ENCODE assay signal across 2 cellular contexts in the genomic region with DNA sequence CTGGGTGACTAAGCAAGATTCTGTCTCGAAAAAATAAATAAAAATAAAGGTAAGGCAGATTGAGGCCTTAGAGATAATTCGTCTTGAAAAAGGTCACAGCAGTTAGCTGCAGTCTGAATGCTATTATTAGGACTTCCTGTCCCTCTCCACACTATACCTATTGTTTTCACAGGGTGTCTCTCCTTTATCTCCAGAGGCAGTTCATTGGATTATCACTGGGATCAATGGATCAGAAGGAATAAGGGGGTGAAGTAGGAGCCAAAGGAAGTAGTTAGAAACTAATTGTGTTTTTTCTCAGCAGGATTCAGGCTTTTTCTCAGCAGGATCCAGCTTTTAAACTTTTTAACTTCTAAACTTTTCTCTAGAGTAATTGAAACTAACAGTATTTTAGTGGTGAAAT.
TF ChIP-seq lines count a peak whose summit lies in the region.

No MANE protein-coding gene starts in this region.

TF ChIP-seq in GM12878, 131 proteins besides CTCF, POLR2A, EP300 and RAD21 (continued from another document):
- no peak for TF ChIP-seq MYB (IDR thresholded peaks at IDR 0.05; ENCODE audit: borderline replicate concordance, low read depth, low read length)
TF ChIP-seq in GM12878: peak in this region for 0.

TF ChIP-seq in WTC11, 78 proteins besides CTCF, POLR2A, EP300 and RAD21:
- TF ChIP-seq, protein P1, sequence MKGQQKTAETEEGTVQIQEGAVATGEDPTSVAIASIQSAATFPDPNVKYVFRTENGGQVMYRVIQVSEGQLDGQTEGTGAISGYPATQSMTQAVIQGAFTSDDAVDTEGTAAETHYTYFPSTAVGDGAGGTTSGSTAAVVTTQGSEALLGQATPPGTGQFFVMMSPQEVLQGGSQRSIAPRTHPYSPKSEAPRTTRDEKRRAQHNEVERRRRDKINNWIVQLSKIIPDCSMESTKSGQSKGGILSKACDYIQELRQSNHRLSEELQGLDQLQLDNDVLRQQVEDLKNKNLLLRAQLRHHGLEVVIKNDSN (CRISPR knock-in tag; IDR thresholded peaks at IDR 0.05), result no peak
- TF ChIP-seq ZNF121 (CRISPR knock-in tag; IDR thresholded peaks at IDR 0.05) (no peak), ZNF232 (CRISPR knock-in tag; IDR thresholded peaks at IDR 0.05) (no peak), FOXP4 (CRISPR knock-in tag; IDR thresholded peaks at IDR 0.05) (no peak), MYBL2 (CRISPR knock-in tag; IDR thresholded peaks at IDR 0.05) (no peak), GABPB1 (CRISPR knock-in tag; IDR thresholded peaks at IDR 0.05) (no peak), NR2C2 (CRISPR knock-in tag; IDR thresholded peaks at IDR 0.05) (no peak), ATF3 (CRISPR knock-in tag; conservative IDR thresholded peaks at IDR 0.05) (no peak), NFE2L1 (CRISPR knock-in tag; IDR thresholded peaks at IDR 0.05) (no peak), SOX15 (CRISPR knock-in tag; IDR thresholded peaks at IDR 0.05) (no peak), ZNF317 (CRISPR knock-in tag; IDR thresholded peaks at IDR 0.05; ENCODE audit: borderline replicate concordance, low read depth) (no peak), FOXK1 (CRISPR knock-in tag; IDR thresholded peaks at IDR 0.05) (no peak), ZNF219 (CRISPR knock-in tag; IDR thresholded peaks at IDR 0.05; ENCODE audit: borderline replicate concordance) (no peak), NR1H2 (CRISPR knock-in tag; IDR thresholded peaks at IDR 0.05) (no peak), RORB (CRISPR knock-in tag; IDR thresholded peaks at IDR 0.05) (no peak)
- TF ChIP-seq, protein P2, sequence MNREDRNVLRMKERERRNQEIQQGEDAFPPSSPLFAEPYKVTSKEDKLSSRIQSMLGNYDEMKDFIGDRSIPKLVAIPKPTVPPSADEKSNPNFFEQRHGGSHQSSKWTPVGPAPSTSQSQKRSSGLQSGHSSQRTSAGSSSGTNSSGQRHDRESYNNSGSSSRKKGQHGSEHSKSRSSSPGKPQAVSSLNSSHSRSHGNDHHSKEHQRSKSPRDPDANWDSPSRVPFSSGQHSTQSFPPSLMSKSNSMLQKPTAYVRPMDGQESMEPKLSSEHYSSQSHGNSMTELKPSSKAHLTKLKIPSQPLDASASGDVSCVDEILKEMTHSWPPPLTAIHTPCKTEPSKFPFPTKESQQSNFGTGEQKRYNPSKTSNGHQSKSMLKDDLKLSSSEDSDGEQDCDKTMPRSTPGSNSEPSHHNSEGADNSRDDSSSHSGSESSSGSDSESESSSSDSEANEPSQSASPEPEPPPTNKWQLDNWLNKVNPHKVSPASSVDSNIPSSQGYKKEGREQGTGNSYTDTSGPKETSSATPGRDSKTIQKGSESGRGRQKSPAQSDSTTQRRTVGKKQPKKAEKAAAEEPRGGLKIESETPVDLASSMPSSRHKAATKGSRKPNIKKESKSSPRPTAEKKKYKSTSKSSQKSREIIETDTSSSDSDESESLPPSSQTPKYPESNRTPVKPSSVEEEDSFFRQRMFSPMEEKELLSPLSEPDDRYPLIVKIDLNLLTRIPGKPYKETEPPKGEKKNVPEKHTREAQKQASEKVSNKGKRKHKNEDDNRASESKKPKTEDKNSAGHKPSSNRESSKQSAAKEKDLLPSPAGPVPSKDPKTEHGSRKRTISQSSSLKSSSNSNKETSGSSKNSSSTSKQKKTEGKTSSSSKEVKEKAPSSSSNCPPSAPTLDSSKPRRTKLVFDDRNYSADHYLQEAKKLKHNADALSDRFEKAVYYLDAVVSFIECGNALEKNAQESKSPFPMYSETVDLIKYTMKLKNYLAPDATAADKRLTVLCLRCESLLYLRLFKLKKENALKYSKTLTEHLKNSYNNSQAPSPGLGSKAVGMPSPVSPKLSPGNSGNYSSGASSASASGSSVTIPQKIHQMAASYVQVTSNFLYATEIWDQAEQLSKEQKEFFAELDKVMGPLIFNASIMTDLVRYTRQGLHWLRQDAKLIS (CRISPR knock-in tag; IDR thresholded peaks at IDR 0.05; ENCODE audit: borderline replicate concordance), result no peak
- TF ChIP-seq, protein P3, sequence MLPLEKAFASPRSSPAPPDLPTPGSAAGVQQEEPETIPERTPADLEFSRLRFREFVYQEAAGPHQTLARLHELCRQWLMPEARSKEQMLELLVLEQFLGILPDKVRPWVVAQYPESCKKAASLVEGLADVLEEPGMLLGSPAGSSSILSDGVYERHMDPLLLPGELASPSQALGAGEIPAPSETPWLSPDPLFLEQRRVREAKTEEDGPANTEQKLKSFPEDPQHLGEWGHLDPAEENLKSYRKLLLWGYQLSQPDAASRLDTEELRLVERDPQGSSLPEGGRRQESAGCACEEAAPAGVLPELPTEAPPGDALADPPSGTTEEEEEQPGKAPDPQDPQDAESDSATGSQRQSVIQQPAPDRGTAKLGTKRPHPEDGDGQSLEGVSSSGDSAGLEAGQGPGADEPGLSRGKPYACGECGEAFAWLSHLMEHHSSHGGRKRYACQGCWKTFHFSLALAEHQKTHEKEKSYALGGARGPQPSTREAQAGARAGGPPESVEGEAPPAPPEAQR (CRISPR knock-in tag; IDR thresholded peaks at IDR 0.05), result no peak
TF ChIP-seq in WTC11: peak in this region for 0.
